In the genomic region with DNA sequence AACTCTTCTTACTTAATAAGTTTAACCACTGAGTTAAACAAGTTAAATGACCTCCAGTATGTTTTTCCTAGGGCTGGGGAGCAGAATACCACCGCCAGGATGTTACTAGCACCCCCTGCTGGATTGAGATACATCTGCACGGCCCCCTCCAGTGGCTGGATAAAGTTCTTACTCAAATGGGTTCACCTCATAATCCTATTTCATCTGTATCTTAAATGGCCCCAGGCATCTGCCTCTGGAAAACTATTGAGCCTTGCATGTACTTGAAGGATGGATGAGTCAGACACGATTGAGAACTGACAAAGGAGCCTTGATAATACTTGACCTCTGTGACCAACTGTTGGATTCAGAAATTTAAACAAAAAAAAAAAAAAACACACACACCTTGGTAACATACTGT, we compare ENCODE assay signal across 8 cellular contexts.
A peak's percentile ranks its signal among the peaks of the same experiment; 100 is the strongest.
DNase-seq lines count a peak whose midpoint lies in the region; ATAC-seq and TF ChIP-seq lines count a peak whose summit lies in the region.

No MANE protein-coding gene starts in this region.

- DNase-seq in NCI-H2196 treated with DMSO at 0.1 percent for 48 hours (lab: John Stamatoyannopoulos, UW; ENCODE audit: unreplicated experiment): peak; percentile 1
- DNase-seq in NCI-H2196 (lab: John Stamatoyannopoulos, UW; ENCODE audit: unreplicated experiment): no peak
- DNase-seq in NB4 (ENCODE audit: low read depth): peak; percentile 60
- DNase-seq in UCSD-AML1 (lab: John Stamatoyannopoulos, UW; ENCODE audit: unreplicated experiment): peak; percentile 45
- DNase-seq in central memory CD4-positive, alpha-beta T cell: peak; percentile 5
- peak; percentile 74 for DNase-seq in left kidney (ENCODE audit: low read depth, low spot score)
- DNase-seq in stimulated activated CD8-positive, alpha-beta memory T cell treated with anti-CD3 and anti-CD28 coated beads, Interleukin-12 subunit alpha, Interleukin-12 subunit beta, amount 100 ng/mL, for 1 hour (ENCODE audit: low read depth): peak; percentile 21

- peak; percentile 85 for ATAC-seq in HG02610 (IDR thresholded peaks at IDR 0.05; ENCODE audit: unreplicated experiment)

- TF ChIP-seq POLR2A in NB4 (IDR thresholded peaks at IDR 0.05; ENCODE audit: extremely low read depth, insufficient read length): no peak

- peak; percentile 91 for TF ChIP-seq CTCF in NB4 (IDR thresholded peaks at IDR 0.05; ENCODE audit: low read depth, low read length)

- no peak overlapping the region for H3K4me3 ChIP-seq in NB4 (ENCODE audit: low read depth, low read length)
